10 cellular contexts compared by ENCODE assay signal in genomic region chr22:50298937-50299656, GRCh38. TPM values are rescaled to one million over a fixed set of nuclear protein-coding genes. Genes with fewer than 3 reads are reported as not detected.
A peak's percentile ranks its signal among the peaks of the same experiment; 100 is the strongest.
DNase-seq lines count a peak whose midpoint lies in the region; ATAC-seq, FAIRE-seq and TF ChIP-seq lines count a peak whose summit lies in the region.
"Had no signal": no experiment of that assay in that cellular context is flagged by ENCODE, and none has a peak within 500 bp of the region (broad histone marks: within the 10 kb centered on the region; RNA-seq: fewer than 3 reads in every experiment).

No MANE protein-coding gene starts in this region.

- peaks cover 9% of the 10 kb centered on the region; the same call in 2 of the 3 replicates for H3K4me1 Mint-ChIP-seq in GM23338
- peaks cover 62% of the 10 kb centered on the region for H3K4me1 Mint-ChIP-seq in stimulated activated memory B cell treated with anti-CD40 and anti-IgM and Interleukin-4, amounts not matched to agents 10 μg/mL and 1 μg/mL and 100 μg/mL, for 72 hours
- H3K4me1 Mint-ChIP-seq in CD8-positive, alpha-beta T cell (ENCODE audit: low read depth): peaks cover 4% of the 10 kb centered on the region

- H3K9me1 ChIP-seq in keratinocyte (ENCODE audit: control insufficient read depth, extremely low read depth, insufficient read depth, low read length): peaks cover 5% of the 10 kb centered on the region

- H3K4me2 ChIP-seq in GM23338 (peak overlapping the region; percentile 76), keratinocyte (ENCODE audit: control insufficient read depth, extremely low read depth, insufficient read depth, low read depth, low read length) (peak overlapping the region; percentile 45)

- peak overlapping the region; percentile 60 for H3K4me3 ChIP-seq in GM23338
- peak overlapping the region; percentile 10 for H3K4me3 ChIP-seq in astrocyte of the cerebellum (ENCODE audit: low read depth, low read length)
- H3K4me3 ChIP-seq in keratinocyte (ENCODE audit: control insufficient read depth in 2 of 3, extremely low read depth in 1 of 3, insufficient read depth in 2 of 3, low read depth in 1 of 3, low read length in 3 of 3): no peak overlapping the region
- no peak overlapping the region for H3K4me3 ChIP-seq in CD8-positive, alpha-beta T cell (ENCODE audit: low read depth, low read length)

- H3K27ac ChIP-seq in GM23338 (ENCODE audit: low read depth) (no peak overlapping the region), keratinocyte (ENCODE audit: control insufficient read depth, insufficient read depth, low read length) (no peak overlapping the region)
- H3K27ac ChIP-seq in CD8-positive, alpha-beta T cell (ENCODE audit: low read depth, low read length): no peak overlapping the region

- intact Hi-C loops in CD8-positive, alpha-beta T cell (cut with DNase I, micrococcal nuclease): no loop called here

- no peaks in the 10 kb centered on the region for H3K9me3 Mint-ChIP-seq in GM23338
- H3K9me3 Mint-ChIP-seq in stimulated activated memory B cell treated with anti-CD40 and anti-IgM and Interleukin-4, amounts not matched to agents 10 μg/mL and 1 μg/mL and 100 μg/mL, for 72 hours: no peaks in the 10 kb centered on the region
- no peaks in the 10 kb centered on the region for H3K9me3 Mint-ChIP-seq in CD8-positive, alpha-beta T cell

- H3K4me1 ChIP-seq in GM23338 (ENCODE audit: insufficient read depth) (peaks cover 15% of the 10 kb centered on the region; the same call in 1 of the 2 replicates), keratinocyte (ENCODE audit: control insufficient read depth, extremely low read depth, insufficient read depth, low read length) (peaks cover 45% of the 10 kb centered on the region)
- peaks cover 5% of the 10 kb centered on the region for H3K4me1 ChIP-seq in CD8-positive, alpha-beta T cell (ENCODE audit: insufficient read depth, low read length)

- H3K27me3 Mint-ChIP-seq in GM23338 (ENCODE audit: insufficient read depth, low read depth, poor library complexity): peaks cover 31% of the 10 kb centered on the region
- peaks cover 31% of the 10 kb centered on the region for H3K27me3 Mint-ChIP-seq in stimulated activated memory B cell treated with anti-CD40 and anti-IgM and Interleukin-4, amounts not matched to agents 10 μg/mL and 1 μg/mL and 100 μg/mL, for 72 hours
- H3K27me3 Mint-ChIP-seq in CD8-positive, alpha-beta T cell (ENCODE audit: low read depth): peaks cover 8% of the 10 kb centered on the region

- CTCF ChIA-PET in CD8-positive, alpha-beta T cell (lab: Charles Lee): no interaction called here

- dilution Hi-C loops in keratinocyte (cut with MboI; ENCODE audit: extremely low pct_ligation_motif_present, low sequenced_read_pairs): no loop called here

- H3K36me3 Mint-ChIP-seq in GM23338 (ENCODE audit: low read depth): no peaks in the 10 kb centered on the region
- no peaks in the 10 kb centered on the region for H3K36me3 Mint-ChIP-seq in stimulated activated memory B cell treated with anti-CD40 and anti-IgM and Interleukin-4, amounts not matched to agents 10 μg/mL and 1 μg/mL and 100 μg/mL, for 72 hours
- no peaks in the 10 kb centered on the region for H3K36me3 Mint-ChIP-seq in CD8-positive, alpha-beta T cell
- H3K36me3 Mint-ChIP-seq: activated CD8-positive, alpha-beta memory T cell treated with anti-CD3 and anti-CD28 coated beads, Interleukin-2, amount 10 ng/mL, durations not matched to agents 7 days and 5 days had no signal

- peaks cover 5% of the 10 kb centered on the region; the same call in 1 of the 2 replicates for H4K20me1 ChIP-seq in GM23338 (replicated peaks; ENCODE audit: insufficient read depth)
- H4K20me1 ChIP-seq in keratinocyte (ENCODE audit: control insufficient read depth, extremely low read depth, insufficient read depth, low read length): peaks cover 15% of the 10 kb centered on the region

- POLR2A ChIA-PET in CD8-positive, alpha-beta T cell (lab: Charles Lee): no interaction called here

- ATAC-seq in GM23338 (peak; percentile 1; the same call in 2 of the 3 replicates), GM19023 (IDR thresholded peaks at IDR 0.05; ENCODE audit: unreplicated experiment) (no peak), HG02970 (IDR thresholded peaks at IDR 0.05; ENCODE audit: low FRiP score, unreplicated experiment) (no peak)
- ATAC-seq in stimulated activated memory B cell treated with anti-CD40 and anti-IgM and Interleukin-4, amounts not matched to agents 10 μg/mL and 1 μg/mL and 100 μg/mL, for 72 hours: no peak
- ATAC-seq in CD8-positive, alpha-beta T cell: no peak
- ATAC-seq: activated CD8-positive, alpha-beta memory T cell treated with anti-CD3 and anti-CD28 coated beads, Interleukin-2, amount 10 ng/mL, durations not matched to agents 7 days and 5 days had no signal

- DNase-seq in GM23338 (ENCODE audit: low spot score) (peak; percentile 60), astrocyte of the cerebellum (ENCODE audit: low read depth) (no peak), keratinocyte (ENCODE audit: low read depth, low spot score) (no peak), ureter (ENCODE audit: low spot score) (no peak)
- no peak for DNase-seq in CD8-positive, alpha-beta T cell
- DNase-seq: activated CD8-positive, alpha-beta memory T cell treated with anti-CD3 and anti-CD28 coated beads, Interleukin-2, amount 10 ng/mL, durations not matched to agents 7 days and 5 days; stimulated activated CD4-positive, alpha-beta T cell treated with anti-CD3 and anti-CD28 coated beads, Interleukin-4, amount 100 ng/mL, for 1 hour had no signal

- H3K9me2 ChIP-seq in GM23338 (ENCODE audit: insufficient read depth): no peaks in the 10 kb centered on the region

- no peaks in the 10 kb centered on the region; the same call in 1 of the 2 replicates for H3F3A ChIP-seq in GM23338 (replicated peaks; ENCODE audit: low read depth)

- in situ Hi-C loops in astrocyte of the cerebellum (cut with HindIII; ENCODE audit: low sequenced_read_pairs): no loop called here

- no peak for TF ChIP-seq CTCF in GM23338 (conservative IDR thresholded peaks at IDR 0.05; ENCODE audit: low read depth in 2 of 2)
- no peak for TF ChIP-seq CTCF in astrocyte of the cerebellum (IDR thresholded peaks at IDR 0.05; ENCODE audit: low read depth, low read length, missing control alignments)
- no peak for TF ChIP-seq CTCF in keratinocyte (optimal IDR thresholded peaks at IDR 0.05 in 1 of 3, IDR thresholded peaks at IDR 0.05 in 1 of 3, conservative IDR thresholded peaks at IDR 0.05 in 1 of 3; ENCODE audit: extremely low read depth in 1 of 3, insufficient read depth in 2 of 3, low read length in 3 of 3)
- no peak for TF ChIP-seq CTCF in CD8-positive, alpha-beta T cell (IDR thresholded peaks at IDR 0.05)

- H3K4me3 Mint-ChIP-seq in GM23338: peak overlapping the region; percentile 59
- peak overlapping the region; percentile 71 for H3K4me3 Mint-ChIP-seq in stimulated activated memory B cell treated with anti-CD40 and anti-IgM and Interleukin-4, amounts not matched to agents 10 μg/mL and 1 μg/mL and 100 μg/mL, for 72 hours
- no peak overlapping the region for H3K4me3 Mint-ChIP-seq in CD8-positive, alpha-beta T cell
- H3K4me3 Mint-ChIP-seq: activated CD8-positive, alpha-beta memory T cell treated with anti-CD3 and anti-CD28 coated beads, Interleukin-2, amount 10 ng/mL, durations not matched to agents 7 days and 5 days had no signal

- H3K9ac ChIP-seq in keratinocyte (ENCODE audit: control insufficient read depth, extremely low read depth, insufficient read depth, low read length): no peak overlapping the region

- no peaks in the 10 kb centered on the region for H3K27me3 ChIP-seq in GM23338 (ENCODE audit: insufficient read depth)
- H3K27me3 ChIP-seq in keratinocyte (ENCODE audit: control insufficient read depth, extremely low read depth, insufficient read depth, low read length): no peaks in the 10 kb centered on the region
- no peaks in the 10 kb centered on the region for H3K27me3 ChIP-seq in CD8-positive, alpha-beta T cell (ENCODE audit: insufficient read depth, low read length)

- FAIRE-seq in keratinocyte (lab: Jason Lieb, UNC): no peak

- no peaks in the 10 kb centered on the region for H3K36me3 ChIP-seq in GM23338 (ENCODE audit: insufficient read depth)
- peaks cover 6 to 11% of the 10 kb centered on the region in 2 experiments for H3K36me3 ChIP-seq in keratinocyte (ENCODE audit: control insufficient read depth in 2 of 2, extremely low read depth in 1 of 2, insufficient read depth in 2 of 2, low read length in 2 of 2)
- no peaks in the 10 kb centered on the region for H3K36me3 ChIP-seq in CD8-positive, alpha-beta T cell (ENCODE audit: insufficient read depth, low read length)

- H3K9me3 ChIP-seq in keratinocyte (ENCODE audit: control insufficient read depth, low read depth, low read length): no peaks in the 10 kb centered on the region
- H3K9me3 ChIP-seq in CD8-positive, alpha-beta T cell (ENCODE audit: low read length): no peaks in the 10 kb centered on the region

- H3K27ac Mint-ChIP-seq in GM23338: no peak overlapping the region
- peak overlapping the region; percentile 32 for H3K27ac Mint-ChIP-seq in stimulated activated memory B cell treated with anti-CD40 and anti-IgM and Interleukin-4, amounts not matched to agents 10 μg/mL and 1 μg/mL and 100 μg/mL, for 72 hours
- H3K27ac Mint-ChIP-seq in CD8-positive, alpha-beta T cell: no peak overlapping the region
- H3K27ac Mint-ChIP-seq: activated CD8-positive, alpha-beta memory T cell treated with anti-CD3 and anti-CD28 coated beads, Interleukin-2, amount 10 ng/mL, durations not matched to agents 7 days and 5 days had no signal

- H3K79me2 ChIP-seq in GM23338 (replicated peaks; ENCODE audit: insufficient read depth): peaks cover 42% of the 10 kb centered on the region
- H3K79me2 ChIP-seq in keratinocyte (ENCODE audit: control insufficient read depth, insufficient read depth, low read length): peaks cover 95% of the 10 kb centered on the region

- H2AFZ ChIP-seq in GM23338 (no peak overlapping the region), keratinocyte (ENCODE audit: control insufficient read depth, low read length) (no peak overlapping the region)

RNA-seq across cellular contexts. Expression of gene PLXNB2, which starts 8.3 kb away (rescaled TPM):
- total RNA-seq in GM23338 (2014; rRNA removed; shearing (Covaris generic)): 66.3 and 70.4 TPM in 2 replicates
- polyA plus RNA-seq in GM23338 (2016; fragmentation: Nextera tagmentation; extraction: Ambion mirVana) (29.1 and 33.0 TPM in 2 replicates), keratinocyte (44.3 to 90.3 TPM (median 66.2 TPM) in 3 replicates)
- 123 TPM for polyA plus RNA-seq in keratinocyte (2011; ENCODE audit: low read depth)
- 21.3 and 35.3 TPM in 2 replicates for polyA plus RNA-seq in keratinocyte (2011; cell fraction: cytosol; rRNA removed)
- polyA plus RNA-seq in keratinocyte (2011; cell fraction: nucleus; rRNA removed): 208 and 264 TPM in 2 replicates
- 81.4 and 94.0 TPM in 2 replicates for polyA plus RNA-seq in keratinocyte (2012; ENCODE audit: low replicate concordance)
- 131 to 309 TPM (median 181 TPM) in 3 replicates for polyA minus RNA-seq in keratinocyte
- polyA minus RNA-seq in keratinocyte (2011; cell fraction: cytosol; rRNA and poly(A)+ RNA removed): 135 TPM
- polyA minus RNA-seq in keratinocyte (2011; cell fraction: nucleus; rRNA and poly(A)+ RNA removed): 352 and 408 TPM in 2 replicates
- 443 TPM for total RNA-seq in ureter
- total RNA-seq in CD8-positive, alpha-beta T cell: 1 to 10 TPM; 6.3 to 8.1 TPM

RNA-seq across cellular contexts. Expression of gene DENND6B, which starts 27.7 kb away (rescaled TPM):
- 1.3 TPM in 2 replicates for total RNA-seq in GM23338 (2014; rRNA removed; shearing (Covaris generic))
- 0.12 and 0.71 TPM in 2 replicates for polyA plus RNA-seq in GM23338 (2016; fragmentation: Nextera tagmentation; extraction: Ambion mirVana)
- polyA plus RNA-seq in keratinocyte: 0.94 to 3.1 TPM (median 1.4 TPM) in 3 replicates
- 1.2 TPM for polyA plus RNA-seq in keratinocyte (2011; ENCODE audit: low read depth)
- 1.2 and 2.1 TPM in 2 replicates for polyA plus RNA-seq in keratinocyte (2011; cell fraction: cytosol; rRNA removed)
- 11.3 and 18.0 TPM in 2 replicates for polyA plus RNA-seq in keratinocyte (2011; cell fraction: nucleus; rRNA removed)
- polyA plus RNA-seq in keratinocyte (2012; ENCODE audit: low replicate concordance): 1.0 and 3.2 TPM in 2 replicates
- 0.93 to 2.4 TPM (median 1.1 TPM) in 3 replicates for polyA minus RNA-seq in keratinocyte
- polyA minus RNA-seq in keratinocyte (2011; cell fraction: cytosol; rRNA and poly(A)+ RNA removed): 2.1 TPM
- polyA minus RNA-seq in keratinocyte (2011; cell fraction: nucleus; rRNA and poly(A)+ RNA removed): 3.7 and 5.8 TPM in 2 replicates
- 21.4 TPM for total RNA-seq in ureter
- total RNA-seq in CD8-positive, alpha-beta T cell: 1 to 10 TPM; 3.0 to 3.1 TPM

RNA-seq across cellular contexts. Expression of gene MAPK11, which starts 28.9 kb away (rescaled TPM):
- 1.6 and 1.9 TPM in 2 replicates for total RNA-seq in GM23338 (2014; rRNA removed; shearing (Covaris generic))
- polyA plus RNA-seq in GM23338 (2016; fragmentation: Nextera tagmentation; extraction: Ambion mirVana) (0.34 and 0.78 TPM in 2 replicates), keratinocyte (3.4 to 12.6 TPM (median 4.6 TPM) in 3 replicates)
- polyA plus RNA-seq in keratinocyte (2011; ENCODE audit: low read depth): 2.1 TPM
- polyA plus RNA-seq in keratinocyte (2011; cell fraction: cytosol; rRNA removed): 4.8 and 9.8 TPM in 2 replicates
- 17.4 and 26.6 TPM in 2 replicates for polyA plus RNA-seq in keratinocyte (2011; cell fraction: nucleus; rRNA removed)
- polyA plus RNA-seq in keratinocyte (2012; ENCODE audit: low replicate concordance): 4.3 and 6.8 TPM in 2 replicates
- polyA minus RNA-seq in keratinocyte: 6.5 to 11.9 TPM (median 11.8 TPM) in 3 replicates
- polyA minus RNA-seq in keratinocyte (2011; cell fraction: cytosol; rRNA and poly(A)+ RNA removed): 13.4 TPM
- 8.3 and 9.3 TPM in 2 replicates for polyA minus RNA-seq in keratinocyte (2011; cell fraction: nucleus; rRNA and poly(A)+ RNA removed)
- 15.4 TPM for total RNA-seq in ureter
- total RNA-seq in CD8-positive, alpha-beta T cell: 1 to 10 TPM; 1.9 to 2.1 TPM

RNA-seq across cellular contexts. Expression of gene MAPK12, which starts 37.6 kb away (rescaled TPM):
- 20.4 and 26.1 TPM in 2 replicates for total RNA-seq in GM23338 (2014; rRNA removed; shearing (Covaris generic))
- polyA plus RNA-seq in GM23338 (2016; fragmentation: Nextera tagmentation; extraction: Ambion mirVana) (10.4 and 15.8 TPM in 2 replicates), keratinocyte (10.1 to 17.9 TPM (median 11.1 TPM) in 3 replicates)
- polyA plus RNA-seq in keratinocyte (2011; ENCODE audit: low read depth): 5.9 TPM
- 6.1 and 11.8 TPM in 2 replicates for polyA plus RNA-seq in keratinocyte (2011; cell fraction: cytosol; rRNA removed)
- 41.3 and 53.1 TPM in 2 replicates for polyA plus RNA-seq in keratinocyte (2011; cell fraction: nucleus; rRNA removed)
- 4.9 and 11.0 TPM in 2 replicates for polyA plus RNA-seq in keratinocyte (2012; ENCODE audit: low replicate concordance)
- 10.4 to 14.4 TPM (median 13.0 TPM) in 3 replicates for polyA minus RNA-seq in keratinocyte
- 17.8 TPM for polyA minus RNA-seq in keratinocyte (2011; cell fraction: cytosol; rRNA and poly(A)+ RNA removed)
- 16.7 and 19.8 TPM in 2 replicates for polyA minus RNA-seq in keratinocyte (2011; cell fraction: nucleus; rRNA and poly(A)+ RNA removed)
- total RNA-seq in ureter: 14.1 TPM
- 1 to 10 TPM; 1.1 to 1.5 TPM for total RNA-seq in CD8-positive, alpha-beta T cell

RNA-seq across cellular contexts. Expression of gene PPP6R2, which starts 44.0 kb away (rescaled TPM):
- 37.5 and 45.8 TPM in 2 replicates for total RNA-seq in GM23338 (2014; rRNA removed; shearing (Covaris generic))
- 11.9 and 13.4 TPM in 2 replicates for polyA plus RNA-seq in GM23338 (2016; fragmentation: Nextera tagmentation; extraction: Ambion mirVana)
- polyA plus RNA-seq in keratinocyte: 19.8 to 29.7 TPM (median 23.2 TPM) in 3 replicates
- polyA plus RNA-seq in keratinocyte (2011; ENCODE audit: low read depth): 11.6 TPM
- 13.3 and 28.8 TPM in 2 replicates for polyA plus RNA-seq in keratinocyte (2011; cell fraction: cytosol; rRNA removed)
- polyA plus RNA-seq in keratinocyte (2011; cell fraction: nucleus; rRNA removed): 38.8 and 54.6 TPM in 2 replicates
- polyA plus RNA-seq in keratinocyte (2012; ENCODE audit: low replicate concordance): 20.6 and 25.0 TPM in 2 replicates
- polyA minus RNA-seq in keratinocyte: 28.0 to 48.1 TPM (median 40.1 TPM) in 3 replicates
- 31.7 TPM for polyA minus RNA-seq in keratinocyte (2011; cell fraction: cytosol; rRNA and poly(A)+ RNA removed)
- 29.2 and 36.5 TPM in 2 replicates for polyA minus RNA-seq in keratinocyte (2011; cell fraction: nucleus; rRNA and poly(A)+ RNA removed)
- 63.5 TPM for total RNA-seq in ureter
- total RNA-seq in CD8-positive, alpha-beta T cell: 10 to 100 TPM; 46.2 to 46.5 TPM

Comparison
In these comparisons a context has a peak if more than half of its experiments do, and no peak if none do; other contexts are left out.
1. H3K4me3 ChIP-seq: peak in GM23338 (single experiment) and astrocyte of the cerebellum (single experiment); none in keratinocyte (0 of 3) and CD8-positive, alpha-beta T cell (single experiment).